In the genomic region with DNA sequence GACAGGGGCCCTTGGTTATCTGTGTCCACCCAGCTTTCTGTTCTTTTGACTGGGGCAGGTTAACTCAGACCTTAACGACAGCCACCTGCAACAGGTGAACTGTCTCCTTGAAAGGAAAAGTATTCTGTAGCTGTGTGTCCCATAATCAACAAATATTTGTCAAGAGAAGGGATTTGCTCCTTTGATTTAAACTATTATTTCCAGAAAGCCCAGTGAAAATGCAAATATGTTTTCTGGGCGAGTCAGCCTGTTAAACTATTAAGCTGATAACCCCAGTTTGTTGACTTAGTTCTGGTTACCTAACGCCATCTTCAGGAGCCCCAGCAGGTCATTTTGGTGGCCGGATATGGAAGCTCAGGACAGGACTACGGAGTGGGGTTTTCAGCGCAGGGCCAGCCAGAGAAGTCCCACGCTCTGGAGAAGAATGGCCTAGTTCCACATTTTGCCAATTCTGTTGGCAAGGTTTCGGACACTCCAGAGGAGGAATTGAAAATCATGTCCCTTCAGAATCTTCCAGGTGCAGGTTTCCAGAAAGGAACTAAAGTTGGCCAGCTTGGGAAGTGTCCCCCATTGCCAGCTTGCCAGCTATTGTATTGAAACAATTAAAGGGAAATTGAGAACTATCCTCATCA, we compare ENCODE assay signal across 20 cellular contexts. TPM values are rescaled to one million over a fixed set of nuclear protein-coding genes. Genes with fewer than 3 reads are reported as not detected.
"Had no signal": no experiment of that assay in that cellular context is flagged by ENCODE, and none has a peak within 500 bp of the region (broad histone marks: within the 10 kb centered on the region; RNA-seq: fewer than 3 reads in every experiment).

No MANE protein-coding gene starts in this region.

- DNase-seq: activated CD4-positive, alpha-beta T cell treated with anti-CD3 and anti-CD28 coated beads for 4 hours; activated CD8-positive, alpha-beta T cell treated with anti-CD3 and anti-CD28 coated beads for 36 hours; activated naive CD4-positive, alpha-beta T cell treated with anti-CD3 and anti-CD28 coated beads for 36 hours; foreskin keratinocyte; heart left ventricle; left lung; mesenchymal stem cell; posterior cingulate gyrus; stimulated activated CD4-positive, alpha-beta T cell treated with anti-CD3 and anti-CD28 coated beads, Interleukin-2, amount 100 ng/mL, for 24 hours; stimulated activated naive B cell treated with anti-CD40 and anti-IgM and Interleukin-4, amounts not matched to agents 10 μg/mL and 1 μg/mL and 100 μg/mL, for 72 hours; substantia nigra; T1000; upper lobe of left lung; WERI-Rb-1 had no signal

- H3K27ac ChIP-seq: cardiac muscle cell, foreskin keratinocyte, heart left ventricle, left lung, neural progenitor cell, upper lobe of left lung, WERI-Rb-1 had no signal

- H3K36me3 ChIP-seq: cardiac muscle cell, heart left ventricle, left lung, neural progenitor cell, upper lobe of left lung, WERI-Rb-1 had no signal

- H3K27me3 ChIP-seq: cardiac muscle cell, foreskin keratinocyte, neural progenitor cell, upper lobe of left lung had no signal

- H2AFZ ChIP-seq: neural progenitor cell had no signal

- ATAC-seq: activated CD8-positive, alpha-beta T cell treated with anti-CD3 and anti-CD28 coated beads for 36 hours; foreskin keratinocyte; heart left ventricle; left lung; sciatic nerve; stimulated activated naive B cell treated with anti-CD40 and anti-IgM and Interleukin-4, amounts not matched to agents 10 μg/mL and 1 μg/mL and 100 μg/mL, for 72 hours had no signal

- H3K4me3 ChIP-seq: cardiac muscle cell, heart left ventricle, left lung, neural progenitor cell, upper lobe of left lung had no signal

- FAIRE-seq: astrocyte, islet of Langerhans had no signal

- H3K9ac ChIP-seq: neural progenitor cell had no signal

- H3K9me3 ChIP-seq: left lung, upper lobe of left lung had no signal

- H3K4me1 ChIP-seq: foreskin keratinocyte, heart left ventricle, left lung, neural progenitor cell had no signal

- H3K4me2 ChIP-seq: neural progenitor cell had no signal

RNA-seq across cellular contexts. Expression of a gene that starts 54.5 kb away (rescaled TPM):
- total RNA-seq: activated naive CD4-positive, alpha-beta T cell treated with anti-CD3 and anti-CD28 coated beads for 36 hours; activated T-helper 1 cell treated with anti-CD3 and anti-CD28 coated beads, Interleukin-12 subunit alpha, Interleukin-12 subunit beta, Interleukin-2, Interleukin-4 antibody, amounts not matched to agents 30 ng/mL and 10 ng/mL and 1 ng/mL, durations not matched to agents 14 hours and 24 hours and 36 hours; foreskin keratinocyte had no signal
- polyA plus RNA-seq: cardiac muscle cell, foreskin keratinocyte had no signal
